In genomic region chrX:123081766-123082165, GRCh38 we compare ENCODE assay signal across 24 cellular contexts.
DNase-seq lines count a peak whose midpoint lies in the region; FAIRE-seq and TF ChIP-seq lines count a peak whose summit lies in the region.
"Had no signal": no experiment of that assay in that cellular context is flagged by ENCODE, and none has a peak within 500 bp of the region (broad histone marks: within the 10 kb centered on the region; RNA-seq: fewer than 3 reads in every experiment).

No MANE protein-coding gene starts in this region.

- peak; percentile 1 for DNase-seq in EL
- DNase-seq in adipocyte (ENCODE audit: low read depth): peak; percentile 49
- peak; percentile 50 for DNase-seq in stromal cell of bone marrow (ENCODE audit: low read depth)
- no peak for DNase-seq in urothelium cell line (ENCODE audit: low spot score)
- DNase-seq in stomach: no peak
- DNase-seq in HT-29 (ENCODE audit: low spot score): no peak
- DNase-seq: ACHN; CD4-positive, CD25-positive, alpha-beta regulatory T cell; COR-L47; DMS 273 treated with DMSO at 0.1 percent for 48 hours; DND-41; GDM1; IMR-90; NCI-H1105; NCI-H1694 treated with DMSO at 0.1 percent for 48 hours; NCI-H510A; NCI-H748 treated with DMSO at 0.1 percent for 48 hours; Right ventricle myocardium superior had no signal

- H3K4me1 ChIP-seq in adipocyte (ENCODE audit: control insufficient read depth, insufficient read depth, low read length): peaks cover 55% of the 10 kb centered on the region
- no peaks in the 10 kb centered on the region for H3K4me1 ChIP-seq in stomach
- H3K4me1 ChIP-seq: HAP-1 had no signal

- peak; percentile 21 for FAIRE-seq in colon (lab: Jason Lieb, UNC)
- no peak for FAIRE-seq in urothelium cell line (lab: Jason Lieb, UNC)
- FAIRE-seq: HTR-8/SVneo, RCC 7860 had no signal

- no peaks in the 10 kb centered on the region for H3K9me3 ChIP-seq in adipocyte (ENCODE audit: control insufficient read depth, low read length)
- peaks cover 0 to 7% (median 0%) of the 10 kb centered on the region in 4 donors for H3K9me3 ChIP-seq in stomach
- H3K9me3 ChIP-seq: HAP-1 had no signal

- intact Hi-C loops in stomach (cut with DNase I; ENCODE audit: low total_unique reads): no loop called here

- H3K27ac ChIP-seq in stomach: no peak overlapping the region
- H3K27ac ChIP-seq: HL-60, SK-N-MC had no signal

- H3K36me3 ChIP-seq in adipocyte (ENCODE audit: control insufficient read depth, insufficient read depth, low read length, severe bottlenecking) (no peaks in the 10 kb centered on the region), stomach (no peaks in the 10 kb centered on the region)
- H3K36me3 ChIP-seq: HAP-1 had no signal

- no peak overlapping the region for H3K9ac ChIP-seq in adipocyte (ENCODE audit: low read length)

- H3K27me3 ChIP-seq in adipocyte (replicated peaks; ENCODE audit: control insufficient read depth, insufficient read depth, low read length) (no peaks in the 10 kb centered on the region), stomach (no peaks in the 10 kb centered on the region)

- no peak for TF ChIP-seq POLR2A in stomach (IDR thresholded peaks at IDR 0.05)

- no peak for TF ChIP-seq CTCF in stomach (IDR thresholded peaks at IDR 0.05)

- H3K4me3 ChIP-seq in adipocyte (ENCODE audit: low read length): no peak overlapping the region
- no peak overlapping the region for H3K4me3 ChIP-seq in stomach
- H3K4me3 ChIP-seq: HAP-1, SK-N-MC had no signal

- no peak for TF ChIP-seq EP300 in stomach (IDR thresholded peaks at IDR 0.05)

Comparison
In these comparisons a context has a peak if more than half of its experiments do, and no peak if none do; other contexts are left out.
1. DNase-seq: peak in EL (single experiment), adipocyte (single experiment) and stromal cell of bone marrow (single experiment); none in urothelium cell line (single experiment), stomach (single experiment) and HT-29 (single experiment).